ENCODE assay signal across 1 cellular context in the genomic region with DNA sequence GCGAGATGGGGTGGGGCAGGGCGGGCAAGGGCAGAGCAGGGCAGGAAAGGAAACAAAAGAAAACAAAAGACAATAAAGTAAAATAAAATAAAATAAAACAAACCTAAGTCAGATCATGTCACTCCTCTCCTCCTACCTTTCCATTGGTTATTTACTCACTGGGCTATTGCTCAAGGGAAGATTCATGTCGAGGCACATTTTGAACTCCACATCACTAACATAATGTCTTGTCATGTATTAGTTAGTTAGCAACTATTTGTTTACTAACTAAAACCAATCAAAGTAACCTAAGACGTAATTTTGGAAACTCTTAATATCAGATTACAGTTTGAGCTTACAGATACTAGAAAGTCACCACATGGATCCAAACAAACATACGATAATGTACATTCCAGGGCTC.
TF ChIP-seq lines count a peak whose summit lies in the region.

No MANE protein-coding gene starts in this region.

TF ChIP-seq in GM12878, 131 proteins besides CTCF, POLR2A, EP300 and RAD21:
- TF ChIP-seq SUZ12 (IDR thresholded peaks at IDR 0.05; ENCODE audit: unreplicated experiment) = no peak
- TF ChIP-seq POU2F2 (IDR thresholded peaks at IDR 0.05; ENCODE audit: borderline replicate concordance, low read depth, low read length) = no peak
- no peak for TF ChIP-seq RUNX3 (IDR thresholded peaks at IDR 0.05; ENCODE audit: low read length)
- TF ChIP-seq USF2 (IDR thresholded peaks at IDR 0.05; ENCODE audit: borderline replicate concordance, low read depth, low read length) = no peak
- TF ChIP-seq TARDBP (IDR thresholded peaks at IDR 0.05; ENCODE audit: borderline replicate concordance) = no peak
- no peak for TF ChIP-seq FOS (IDR thresholded peaks at IDR 0.05; ENCODE audit: borderline replicate concordance, extremely low read depth, insufficient read length)
- no peak for TF ChIP-seq SP1 (IDR thresholded peaks at IDR 0.05; ENCODE audit: low read depth, low read length)
- no peak for TF ChIP-seq RCOR1 (conservative IDR thresholded peaks at IDR 0.05; ENCODE audit: low read depth, low read length)
- TF ChIP-seq STAT3 (IDR thresholded peaks at IDR 0.05; ENCODE audit: low read depth, low read length) = no peak
- no peak for TF ChIP-seq JUND (IDR thresholded peaks at IDR 0.05; ENCODE audit: low read depth, low read length)
- no peak for TF ChIP-seq EZH2 (IDR thresholded peaks at IDR 0.05; ENCODE audit: borderline replicate concordance, control insufficient read depth, low read depth, low read length)
- TF ChIP-seq ZNF217 (IDR thresholded peaks at IDR 0.05) = no peak
